ENCODE assay signal across 8 cellular contexts in genomic region chr6:20403080-20403765, GRCh38. TPM values are rescaled to one million over a fixed set of nuclear protein-coding genes. Genes with fewer than 3 reads are reported as not detected.
DNase-seq lines count a peak whose midpoint lies in the region; ATAC-seq and TF ChIP-seq lines count a peak whose summit lies in the region.

No MANE protein-coding gene starts in this region.

- TF ChIP-seq CTCF in PC-9 (conservative IDR thresholded peaks at IDR 0.05), result no peak

- peak overlapping the region; percentile 100 for H3K4me2 ChIP-seq in PC-9

- CTCF ChIA-PET in PC-9 (lab: Charles Lee), result interaction anchor here (0.6 kb wide), 2 partner anchors 33 to 125 kb away, joined by 3 to 8 read pairs; no protein-coding TSS in a partner anchor

- peak overlapping the region; percentile 78 for H2AFZ ChIP-seq in PC-9

- peak overlapping the region; percentile 99 for H3K4me3 Mint-ChIP-seq in activated T-cell treated with anti-CD3 and anti-CD28 coated beads, Interleukin-2, amount 50 U/mL, for 24 hours

- no peaks in the 10 kb centered on the region for H3K9me2 ChIP-seq in PC-9 (ENCODE audit: insufficient read depth)

- H3K4me1 ChIP-seq in PC-9 (replicated peaks; ENCODE audit: insufficient read depth), result peaks cover 16% of the 10 kb centered on the region

- H3K27me3 Mint-ChIP-seq in activated T-cell treated with anti-CD3 and anti-CD28 coated beads, Interleukin-2, amount 50 U/mL, for 24 hours, result no peaks in the 10 kb centered on the region

- peak; percentile 44 for ATAC-seq in GM21390 (IDR thresholded peaks at IDR 0.05; ENCODE audit: unreplicated experiment)
- peak; percentile 59 for ATAC-seq in esophagus mucosa

- POLR2A ChIA-PET in PC-9 (lab: Charles Lee; ENCODE audit: unreplicated experiment), result interaction anchor here (0.6 to 0.7 kb wide), 3 partner anchors 65 to 1495 kb away, joined by 4 to 6 read pairs (median 5); no protein-coding TSS in a partner anchor

- H3K36me3 Mint-ChIP-seq in activated T-cell treated with anti-CD3 and anti-CD28 coated beads, Interleukin-2, amount 50 U/mL, for 24 hours (ENCODE audit: low read depth), result peaks cover 50% of the 10 kb centered on the region

- peaks cover 19% of the 10 kb centered on the region; the same call in 1 of the 2 replicates for H3K36me3 ChIP-seq in PC-9 (ENCODE audit: low read depth)

- no peaks in the 10 kb centered on the region for H3K9me3 ChIP-seq in PC-9 (ENCODE audit: insufficient read depth, low read depth)

- no peaks in the 10 kb centered on the region for H3K27me3 ChIP-seq in PC-9 (ENCODE audit: insufficient read depth, low read depth)

- BruUV-seq in PC-9 (replicated peaks; lab: Mats Ljungman, UMichigan), result no TSS peak

- no peaks in the 10 kb centered on the region for H3K9me3 Mint-ChIP-seq in activated T-cell treated with anti-CD3 and anti-CD28 coated beads, Interleukin-2, amount 50 U/mL, for 24 hours

- H3K4me3 ChIP-seq in PC-9, result peak overlapping the region; percentile 93

- H3K27ac Mint-ChIP-seq in activated T-cell treated with anti-CD3 and anti-CD28 coated beads, Interleukin-2, amount 50 U/mL, for 24 hours, result peak overlapping the region; percentile 99

- peak; percentile 97 for DNase-seq in DMS 273 (lab: John Stamatoyannopoulos, UW; ENCODE audit: unreplicated experiment)
- DNase-seq in HUDEP-2 (lab: John Stamatoyannopoulos, UW; ENCODE audit: unreplicated experiment in 76 of 76), result peak in 74 of 76 experiments; percentile 82 to 98 (median 94)
- peak; percentile 76 to 96 for DNase-seq in PC-9
- peak; percentile 93 for DNase-seq in activated T-cell treated with anti-CD3 and anti-CD28 coated beads, Interleukin-2, amount 50 U/mL, for 24 hours
- DNase-seq in myocyte (ENCODE audit: low read depth), result peak; percentile 90
- DNase-seq in stimulated activated CD8-positive, alpha-beta memory T cell treated with anti-CD3 and anti-CD28 coated beads, Interleukin-7, amount 100 ng/mL, for 4 hours (ENCODE audit: low read depth in 2 of 2), result peak; percentile 87 to 96

- H4K20me1 ChIP-seq in PC-9 (ENCODE audit: insufficient read depth), result peaks cover 21% of the 10 kb centered on the region

- H3F3A ChIP-seq in PC-9 (ENCODE audit: insufficient read depth, low read depth), result peaks cover 22% of the 10 kb centered on the region; the same call in 1 of the 2 replicates

- intact Hi-C loops in PC-9 (cut with micrococcal nuclease; ENCODE audit: unreplicated experiment), result loop anchor here (2.0 to 5.0 kb wide), 4 partner anchors 111 to 474 kb away; no protein-coding TSS in a partner anchor

- H3K79me2 ChIP-seq in PC-9 (ENCODE audit: low read depth), result peaks cover 60% of the 10 kb centered on the region

- H3K27ac ChIP-seq in PC-9, result peak overlapping the region; percentile 95

- H3K4me1 Mint-ChIP-seq in activated T-cell treated with anti-CD3 and anti-CD28 coated beads, Interleukin-2, amount 50 U/mL, for 24 hours (ENCODE audit: low read depth), result peaks cover 47% of the 10 kb centered on the region

RNA-seq across cellular contexts. Expression of gene E2F3, which starts 1.5 kb away (rescaled TPM):
- total RNA-seq in PC-9 (2021) (15.7 and 20.0 TPM in 2 replicates), esophagus mucosa (5.0 TPM), myocyte (6.1 and 6.2 TPM in 2 replicates)
- polyA plus RNA-seq in myocyte (2012), result 11.2 TPM

Comparison
In these comparisons a context has a peak if more than half of its experiments do, and no peak if none do; other contexts are left out.
1. Peak in every context shown above with its lines: DNase-seq, ATAC-seq, H3K4me3 ChIP-seq and H3K27ac ChIP-seq.